31 cellular contexts compared by ENCODE assay signal in the genomic region with DNA sequence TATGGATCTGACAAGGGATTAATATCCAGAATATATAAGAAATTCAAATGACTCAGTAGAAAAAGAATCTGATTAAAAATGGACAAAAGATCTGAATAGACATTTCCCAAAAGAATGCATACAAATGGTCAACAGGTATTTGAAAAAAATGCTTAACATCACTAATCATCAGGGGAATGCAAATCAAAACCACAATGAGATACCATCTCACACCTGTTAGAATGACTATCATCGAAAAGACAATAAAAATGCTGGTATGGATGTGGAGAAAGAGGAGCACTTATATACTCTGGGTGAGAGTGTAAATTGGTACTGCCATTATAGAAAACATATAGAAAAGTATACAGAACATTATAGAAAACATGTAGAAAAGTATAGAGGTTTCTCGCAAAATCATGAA. TPM values are rescaled to one million over a fixed set of nuclear protein-coding genes. Genes with fewer than 3 reads are reported as not detected.
"Had no signal": no experiment of that assay in that cellular context is flagged by ENCODE, and none has a peak within 500 bp of the region (broad histone marks: within the 10 kb centered on the region; RNA-seq: fewer than 3 reads in every experiment).

No MANE protein-coding gene starts in this region.

- DNase-seq: hypothalamus; immature natural killer cell; kidney; left ventricle myocardium inferior; midbrain; mucosa of descending colon; naive thymus-derived CD4-positive, alpha-beta T cell; pancreas; posterior cingulate gyrus; retina; right cardiac atrium; stimulated activated CD4-positive, alpha-beta T cell treated with anti-CD3 and anti-CD28 coated beads, Interleukin-1b, Interleukin-23, amount 100 ng/mL, for 48 hours; stimulated activated CD4-positive, alpha-beta T cell treated with anti-CD3 and anti-CD28 coated beads, Interleukin-2, amount 100 ng/mL, for 48 hours; stimulated activated CD4-positive, alpha-beta T cell treated with anti-CD3 and anti-CD28 coated beads, Interleukin-4, amount 100 ng/mL, for 4 hours; stimulated activated CD8-positive, alpha-beta memory T cell treated with anti-CD3 and anti-CD28 coated beads, Interleukin-4, amount 100 ng/mL, for 48 hours; stimulated activated naive CD4-positive, alpha-beta T cell treated with Interleukin-2 at 50 U/mL for 16 hours; stimulated activated naive CD8-positive, alpha-beta T cell treated with anti-CD3 and anti-CD28 coated beads, Interleukin-15, amount 100 ng/mL, for 72 hours; substantia nigra; uterus had no signal

- H3K36me3 Mint-ChIP-seq: immature natural killer cell; naive thymus-derived CD4-positive, alpha-beta T cell; natural killer cell treated with Interleukin-12 subunit alpha and Interleukin-12 subunit beta and Interleukin-15 and Interleukin-18, amount 100 ng/mL, for 72 hours; stimulated activated memory B cell treated with anti-CD40 and anti-IgM and Interleukin-4, amounts not matched to agents 10 μg/mL and 1 μg/mL and 100 μg/mL, for 72 hours; type B pancreatic cell had no signal

- FAIRE-seq: islet of Langerhans, pancreas had no signal

- H3K4me3 ChIP-seq: left ventricle myocardium inferior, lung, mucosa of descending colon, pancreas, prostate gland, smooth muscle cell, tibial nerve, uterus had no signal

- H3K27me3 ChIP-seq: tibial nerve, uterus had no signal

- H3K36me3 ChIP-seq: left ventricle myocardium inferior, pancreas, prostate gland, tibial nerve, uterus had no signal

- ATAC-seq: mucosa of descending colon; naive thymus-derived CD4-positive, alpha-beta T cell; natural killer cell treated with Interleukin-12 subunit alpha and Interleukin-12 subunit beta and Interleukin-15 and Interleukin-18, amount 100 ng/mL, for 72 hours; pancreas; right cardiac atrium; sciatic nerve; stimulated activated memory B cell treated with anti-CD40 and anti-IgM and Interleukin-4, amounts not matched to agents 10 μg/mL and 1 μg/mL and 100 μg/mL, for 72 hours; stimulated activated naive CD8-positive, alpha-beta T cell treated with anti-CD3 and anti-CD28 coated beads, Interleukin-15, amount 100 ng/mL, for 72 hours had no signal

- H3K27ac Mint-ChIP-seq: immature natural killer cell; memory B cell; naive thymus-derived CD4-positive, alpha-beta T cell; natural killer cell treated with Interleukin-12 subunit alpha and Interleukin-12 subunit beta and Interleukin-15 and Interleukin-18, amount 100 ng/mL, for 72 hours; stimulated activated memory B cell treated with anti-CD40 and anti-IgM and Interleukin-4, amounts not matched to agents 10 μg/mL and 1 μg/mL and 100 μg/mL, for 72 hours; stimulated activated naive CD8-positive, alpha-beta T cell treated with anti-CD3 and anti-CD28 coated beads, Interleukin-15, amount 100 ng/mL, for 72 hours; type B pancreatic cell had no signal

- H3K9me3 Mint-ChIP-seq: natural killer cell treated with Interleukin-12 subunit alpha and Interleukin-12 subunit beta and Interleukin-15 and Interleukin-18, amount 100 ng/mL, for 72 hours had no signal

- H3K9me3 ChIP-seq: mucosa of descending colon, pancreas, prostate gland, uterus had no signal

- H3K4me2 ChIP-seq: smooth muscle cell had no signal

- H3K4me3 Mint-ChIP-seq: immature natural killer cell; memory B cell; naive thymus-derived CD4-positive, alpha-beta T cell; natural killer cell treated with Interleukin-12 subunit alpha and Interleukin-12 subunit beta and Interleukin-15 and Interleukin-18, amount 100 ng/mL, for 72 hours; stimulated activated memory B cell treated with anti-CD40 and anti-IgM and Interleukin-4, amounts not matched to agents 10 μg/mL and 1 μg/mL and 100 μg/mL, for 72 hours; stimulated activated naive CD8-positive, alpha-beta T cell treated with anti-CD3 and anti-CD28 coated beads, Interleukin-15, amount 100 ng/mL, for 72 hours; type B pancreatic cell had no signal

- H3K27ac ChIP-seq: left ventricle myocardium inferior, pancreas, prostate gland, tibial nerve, uterus had no signal

- H3K4me1 Mint-ChIP-seq: immature natural killer cell; naive thymus-derived CD4-positive, alpha-beta T cell; stimulated activated memory B cell treated with anti-CD40 and anti-IgM and Interleukin-4, amounts not matched to agents 10 μg/mL and 1 μg/mL and 100 μg/mL, for 72 hours; stimulated activated naive CD8-positive, alpha-beta T cell treated with anti-CD3 and anti-CD28 coated beads, Interleukin-15, amount 100 ng/mL, for 72 hours had no signal

- H3K4me1 ChIP-seq: left ventricle myocardium inferior, pancreas, prostate gland, tibial nerve, uterus had no signal

RNA-seq across cellular contexts. Expression of gene HS3ST2, which starts 16.4 kb away (rescaled TPM):
- total RNA-seq: myocyte; natural killer cell treated with Interleukin-12 subunit alpha and Interleukin-12 subunit beta and Interleukin-15 and Interleukin-18, amount 100 ng/mL, for 72 hours; skeletal muscle tissue; smooth muscle cell had no signal
- polyA plus RNA-seq: immature natural killer cell; naive thymus-derived CD4-positive, alpha-beta T cell; smooth muscle cell had no signal
